ENCODE assay signal across 15 cellular contexts in the genomic region with DNA sequence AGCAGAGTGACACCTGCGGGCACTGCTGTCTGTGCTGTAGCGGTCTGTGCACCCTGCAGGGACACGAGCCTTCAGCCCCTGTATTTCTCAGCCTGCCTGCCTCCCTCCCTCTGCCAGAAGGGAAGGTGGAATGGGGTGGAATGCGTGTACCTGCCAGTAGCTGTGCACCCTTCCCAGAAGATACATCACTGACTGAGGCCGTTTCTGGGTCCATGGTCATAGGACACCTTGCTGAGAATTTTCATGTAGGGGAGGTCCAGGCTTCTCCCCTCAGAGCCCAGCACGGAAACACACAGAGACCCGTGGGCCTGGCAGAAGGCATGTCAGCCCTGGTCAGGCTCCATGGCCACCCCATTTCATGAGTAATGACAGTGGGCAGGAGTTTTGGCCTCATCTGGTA. TPM values are rescaled to one million over a fixed set of nuclear protein-coding genes. Genes with fewer than 3 reads are reported as not detected.
DNase-seq lines count a peak whose midpoint lies in the region; ATAC-seq and TF ChIP-seq lines count a peak whose summit lies in the region.
"Had no signal": no experiment of that assay in that cellular context is flagged by ENCODE, and none has a peak within 500 bp of the region (broad histone marks: within the 10 kb centered on the region; RNA-seq: fewer than 3 reads in every experiment).

No MANE protein-coding gene starts in this region.

- no peaks in the 10 kb centered on the region for H3K9me3 ChIP-seq in HEK293 (ENCODE audit: control insufficient read depth, insufficient read depth, low read depth, low read length)
- H3K9me3 ChIP-seq: Peyer's patch had no signal

- intact Hi-C loops in dorsolateral prefrontal cortex (cut with DNase I), result no loop called here

- CTCF ChIA-PET in HEK293 (lab: Yijun Ruan, JAX), result no interaction called here

- H3K4me1 ChIP-seq in HEK293 (ENCODE audit: control insufficient read depth, insufficient read depth, low read length), result no peaks in the 10 kb centered on the region
- H3K4me1 ChIP-seq: Peyer's patch had no signal

- H3K27me3 ChIP-seq in dorsolateral prefrontal cortex, result no peaks in the 10 kb centered on the region
- H3K27me3 ChIP-seq: Peyer's patch had no signal

- no peak for ATAC-seq in HG03039 (IDR thresholded peaks at IDR 0.05; ENCODE audit: unreplicated experiment)
- ATAC-seq: Right ventricle myocardium inferior had no signal

- in situ Hi-C loops in G401 (cut with HindIII; ENCODE audit: low sequenced_read_pairs), result no loop called here

- DNase-seq in G401 (ENCODE audit: low spot score), result peak; percentile 29
- no peak for DNase-seq in dorsolateral prefrontal cortex
- no peak for DNase-seq in substantia nigra (lab: John Stamatoyannopoulos, UW)
- no peak for DNase-seq in HUDEP-2 (lab: John Stamatoyannopoulos, UW; ENCODE audit: unreplicated experiment in 76 of 76)
- DNase-seq in activated gamma-delta T cell treated with Interleukin-2 at 50 U/mL for 16 hours, result no peak
- DNase-seq: GF-D8, KG1, MV-4-11, NCI-H1417, NCI-H187 treated with DMSO at 0.1 percent for 48 hours, NCI-H526, Peyer's patch had no signal

- H3K27ac ChIP-seq in HEK293 (ENCODE audit: extremely low read depth, low read depth, low read length) (no peak overlapping the region), dorsolateral prefrontal cortex (peak overlapping the region in 58 of 59 donors; percentile 11 to 96 (median 84)), substantia nigra (ENCODE audit: low read depth, low read length, poor library complexity, severe bottlenecking) (peak overlapping the region; percentile 93)
- H3K27ac ChIP-seq: Peyer's patch had no signal

- peaks cover 0 to 26% of the 10 kb centered on the region in 2 experiments; a peak in 1 of 3 replicates for H3K36me3 ChIP-seq in HEK293 (ENCODE audit: control insufficient read depth in 2 of 2, insufficient read depth in 1 of 2, low read length in 2 of 2)

- TF ChIP-seq CTCF in HEK293 (tag by site-specific recombination; IDR thresholded peaks at IDR 0.05) (no peak), dorsolateral prefrontal cortex (IDR thresholded peaks at IDR 0.05 in 54 of 56, conservative IDR thresholded peaks at IDR 0.05 in 2 of 56; ENCODE audit: low read depth in 1 of 56, partially characterized antibody in 56 of 56) (no peak)

- POLR2A ChIA-PET in HEK293 (lab: Yijun Ruan, JAX), result no interaction called here

- H3K4me3 ChIP-seq in HEK293 (ENCODE audit: low read depth, low read length), result no peak overlapping the region
- H3K4me3 ChIP-seq in dorsolateral prefrontal cortex, result no peak overlapping the region
- H3K4me3 ChIP-seq: Peyer's patch had no signal

TF ChIP-seq in HEK293, 187 proteins besides CTCF, POLR2A, EP300 and RAD21:
- TF ChIP-seq REPIN1 (tag by site-specific recombination; IDR thresholded peaks at IDR 0.05; ENCODE audit: low read depth) (no peak), ZNF600 (tag by site-specific recombination; IDR thresholded peaks at IDR 0.05) (0 out of 2 replicates have a peak, but pooled peaks have one; percentile 36)
TF ChIP-seq in HEK293: peak in this region for 1.

RNA-seq across cellular contexts. Expression of gene DBNDD1, which starts 16.5 kb away (rescaled TPM):
- total RNA-seq in G401 (2014; rRNA removed; shearing (Covaris generic)), result 21.4 and 21.5 TPM in 2 replicates
- 100 to 1,000 TPM in 1 of 120 experiments, 10 to 100 TPM in 119; 17.7 to 114 (median 61.1) TPM for total RNA-seq in dorsolateral prefrontal cortex

RNA-seq across cellular contexts. Expression of gene DEF8, which starts 54.2 kb away (rescaled TPM):
- total RNA-seq in G401 (2014; rRNA removed; shearing (Covaris generic)), result 122 and 167 TPM in 2 replicates
- 100 to 1,000 TPM in 99 of 120 experiments, 10 to 100 TPM in 21; 81.6 to 155 (median 110) TPM for total RNA-seq in dorsolateral prefrontal cortex
